Comparison of ENCODE assay signal across 8 cellular contexts in genomic region chr15:39580117-39580629, GRCh38. TPM values are rescaled to one million over a fixed set of nuclear protein-coding genes. Genes with fewer than 3 reads are reported as not detected.
DNase-seq lines count a peak whose midpoint lies in the region; ATAC-seq and TF ChIP-seq lines count a peak whose summit lies in the region.

No MANE protein-coding gene starts in this region.

- H4K20me1 ChIP-seq in osteoblast (ENCODE audit: insufficient read depth, low read length): peaks cover 39% of the 10 kb centered on the region

- H3K27me3 ChIP-seq in MG63 (no peaks in the 10 kb centered on the region), osteoblast (ENCODE audit: insufficient read depth, low read length) (no peaks in the 10 kb centered on the region), suprapubic skin (no peaks in the 10 kb centered on the region)

- ATAC-seq in SK-N-SH treated with all-trans-retinoic acid at 6 μM for 48 hours: peak; percentile 80

- TF ChIP-seq CTCF in osteoblast (IDR thresholded peaks at IDR 0.05; ENCODE audit: extremely low read depth, low read depth, low read length) (peak; percentile 88), suprapubic skin (IDR thresholded peaks at IDR 0.05) (peak; percentile 93 to 98)

- TF ChIP-seq POLR2A in suprapubic skin (IDR thresholded peaks at IDR 0.05): no peak

- no peaks in the 10 kb centered on the region for H3K9me3 ChIP-seq in MG63
- H3K9me3 ChIP-seq in osteoblast (ENCODE audit: low read depth, low read length): no peaks in the 10 kb centered on the region
- H3K9me3 ChIP-seq in suprapubic skin: no peaks in the 10 kb centered on the region

- WGBS in suprapubic skin: under 1% methylated on average over 17 of the region's 43 CpGs

- H3K79me2 ChIP-seq in osteoblast (ENCODE audit: insufficient read depth, low read length): peaks cover 32% of the 10 kb centered on the region

- peak overlapping the region; percentile 71 for H3K4me3 ChIP-seq in MG63
- peak overlapping the region; percentile 84 for H3K4me3 ChIP-seq in osteoblast (ENCODE audit: insufficient read depth, low read length)
- H3K4me3 ChIP-seq in suprapubic skin: peak overlapping the region; percentile 61

- peak overlapping the region; percentile 37 for H3K4me3 Mint-ChIP-seq in activated naive CD4-positive, alpha-beta T cell treated with anti-CD3 and anti-CD28 coated beads, Interleukin-2, amount 50 U/mL, for 24 hours

- no peak overlapping the region for H3K27ac Mint-ChIP-seq in activated naive CD4-positive, alpha-beta T cell treated with anti-CD3 and anti-CD28 coated beads, Interleukin-2, amount 50 U/mL, for 24 hours

- no peak overlapping the region for H2AFZ ChIP-seq in osteoblast (ENCODE audit: low read length)

- no peaks in the 10 kb centered on the region for H3K36me3 Mint-ChIP-seq in activated naive CD4-positive, alpha-beta T cell treated with anti-CD3 and anti-CD28 coated beads, Interleukin-2, amount 50 U/mL, for 24 hours

- peaks cover 43% of the 10 kb centered on the region for H3K27me3 Mint-ChIP-seq in activated naive CD4-positive, alpha-beta T cell treated with anti-CD3 and anti-CD28 coated beads, Interleukin-2, amount 50 U/mL, for 24 hours

- TF ChIP-seq EP300 in suprapubic skin (IDR thresholded peaks at IDR 0.05): no peak

- peak overlapping the region; percentile 100 for H3K27ac ChIP-seq in osteoblast (ENCODE audit: low read depth, low read length)
- peak overlapping the region; percentile 94 for H3K27ac ChIP-seq in suprapubic skin

- peaks cover 11% of the 10 kb centered on the region for H3K4me1 Mint-ChIP-seq in activated naive CD4-positive, alpha-beta T cell treated with anti-CD3 and anti-CD28 coated beads, Interleukin-2, amount 50 U/mL, for 24 hours

- peak overlapping the region; percentile 90 for H3K4me2 ChIP-seq in osteoblast (ENCODE audit: insufficient read depth, low read length)

- H3K9me3 Mint-ChIP-seq in activated naive CD4-positive, alpha-beta T cell treated with anti-CD3 and anti-CD28 coated beads, Interleukin-2, amount 50 U/mL, for 24 hours: no peaks in the 10 kb centered on the region

- H3K36me3 ChIP-seq in MG63: peaks cover 42% of the 10 kb centered on the region
- peaks cover 37% of the 10 kb centered on the region for H3K36me3 ChIP-seq in osteoblast (ENCODE audit: insufficient read depth, low read length)
- peaks cover 23% of the 10 kb centered on the region for H3K36me3 ChIP-seq in suprapubic skin

- H3K4me1 ChIP-seq in osteoblast (ENCODE audit: insufficient read depth, low read length): peaks cover 23% of the 10 kb centered on the region
- H3K4me1 ChIP-seq in suprapubic skin: peaks cover 49% of the 10 kb centered on the region

- DNase-seq in DMS53 (lab: John Stamatoyannopoulos, UW): peak; percentile 90
- DNase-seq in GOT3 (lab: John Stamatoyannopoulos, UW): peak; percentile 79
- peak; percentile 78 for DNase-seq in MG63
- peak; percentile 96 for DNase-seq in glomerular visceral epithelial cell (ENCODE audit: extremely low spot score)
- DNase-seq in osteoblast (ENCODE audit: insufficient read length, low spot score, missing footprints): peak; percentile 90
- peak; percentile 93 to 96 for DNase-seq in suprapubic skin (ENCODE audit: low spot score in 2 of 2)

TF ChIP-seq in SK-N-SH treated with all-trans-retinoic acid at 6 μM for 48 hours, 23 proteins besides CTCF, POLR2A, EP300 and RAD21 (continues in another document):
- TF ChIP-seq ZFP30 (CRISPR knock-in tag; IDR thresholded peaks at IDR 0.05) (no peak), ZNF70 (CRISPR knock-in tag; IDR thresholded peaks at IDR 0.05) (no peak), SNAI2 (CRISPR knock-in tag; IDR thresholded peaks at IDR 0.05) (no peak), TCF4 (CRISPR knock-in tag; IDR thresholded peaks at IDR 0.05; ENCODE audit: borderline replicate concordance) (no peak), CSDC2 (CRISPR knock-in tag; IDR thresholded peaks at IDR 0.05) (no peak), ESRRG (CRISPR knock-in tag; IDR thresholded peaks at IDR 0.05) (no peak), BACH2 (CRISPR knock-in tag; IDR thresholded peaks at IDR 0.05; ENCODE audit: borderline replicate concordance) (no peak), POU6F1 (CRISPR knock-in tag; IDR thresholded peaks at IDR 0.05; ENCODE audit: borderline replicate concordance, low read depth) (no peak), ZFP3 (CRISPR knock-in tag; IDR thresholded peaks at IDR 0.05) (no peak), GLIS3 (CRISPR knock-in tag; IDR thresholded peaks at IDR 0.05) (no peak), TSHZ2 (CRISPR knock-in tag; IDR thresholded peaks at IDR 0.05) (no peak), CREB5 (CRISPR knock-in tag; IDR thresholded peaks at IDR 0.05; ENCODE audit: low read depth) (no peak), CSRNP3 (CRISPR knock-in tag; IDR thresholded peaks at IDR 0.05) (no peak), OSR1 (CRISPR knock-in tag; IDR thresholded peaks at IDR 0.05) (no peak), RARB (CRISPR knock-in tag; IDR thresholded peaks at IDR 0.05) (no peak), ZNF8 (CRISPR knock-in tag; IDR thresholded peaks at IDR 0.05) (no peak), ZNF565 (CRISPR knock-in tag; conservative IDR thresholded peaks at IDR 0.05; ENCODE audit: low read depth) (no peak)

RNA-seq across cellular contexts. Expression of gene THBS1, which starts 0.7 kb away (rescaled TPM):
- 335 and 364 TPM in 2 replicates for total RNA-seq in MG63 (2014; rRNA removed; shearing (Covaris generic); ENCODE audit: low replicate concordance)
- total RNA-seq in osteoblast (6,477 and 8,941 TPM in 2 replicates), suprapubic skin (100 to 1,000 TPM in 1 of 4 donors, 10 to 100 TPM in 3; 82.0 to 396 (median 89.6) TPM)

Comparison
In these comparisons a context has a peak if more than half of its experiments do, and no peak if none do; other contexts are left out.
1. Peak in every context shown above with its lines: DNase-seq, ATAC-seq, H3K4me3 ChIP-seq and H3K27ac ChIP-seq.
2. RNA of gene THBS1, which starts 0.7 kb away (total RNA-seq): 6,477 to 8,941 TPM in osteoblast; 335 to 364 TPM in MG63 and 82.0 to 396 TPM in suprapubic skin; every median in the first group is over 10 times any median in the second.